8 cellular contexts compared by ENCODE assay signal in the genomic region with DNA sequence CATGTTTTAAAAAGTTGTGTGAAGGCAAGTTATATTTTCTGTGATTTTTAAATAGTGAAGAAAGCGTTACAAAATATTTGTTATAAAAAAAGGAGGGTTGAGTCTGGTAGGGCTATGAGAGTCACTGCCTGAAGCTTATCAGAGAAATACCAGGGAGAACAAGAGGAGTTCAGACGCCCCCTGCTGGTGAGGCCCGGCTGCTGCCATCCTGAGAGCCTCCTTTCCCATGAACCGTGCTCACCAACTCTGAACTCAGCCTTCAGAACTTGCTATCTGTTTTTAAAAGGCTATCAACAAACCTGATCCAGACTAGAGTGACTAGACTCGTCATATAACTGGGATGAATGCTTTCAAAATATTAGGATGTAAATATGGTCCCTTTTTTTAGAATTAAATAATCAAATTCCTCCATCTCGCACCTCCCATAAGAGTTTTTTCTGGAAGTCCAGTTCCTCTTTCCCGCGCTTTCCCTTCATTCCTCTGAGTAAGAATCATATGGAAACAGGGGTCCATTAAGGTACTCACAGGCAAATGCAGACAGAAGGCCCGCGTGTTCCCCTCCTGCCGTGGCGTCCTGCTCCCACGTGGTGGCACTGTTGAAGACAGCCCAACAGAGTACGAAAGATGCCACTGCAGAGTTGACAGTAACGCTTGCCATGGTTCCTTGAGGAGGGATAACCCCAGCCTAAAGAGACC. TPM values are rescaled to one million over a fixed set of nuclear protein-coding genes. Genes with fewer than 3 reads are reported as not detected.
DNase-seq lines count a peak whose midpoint lies in the region; ATAC-seq, FAIRE-seq and TF ChIP-seq lines count a peak whose summit lies in the region.

No MANE protein-coding gene starts in this region.

- intact Hi-C loops in body of pancreas (cut with DNase I): no loop called here

- H3K9me3 ChIP-seq in body of pancreas (no peaks in the 10 kb centered on the region), iPS-18a (ENCODE audit: control insufficient read depth, low read depth, low read length) (no peaks in the 10 kb centered on the region)

- H3K27me3 ChIP-seq in body of pancreas (no peaks in the 10 kb centered on the region), iPS-18a (ENCODE audit: control insufficient read depth, insufficient read depth, low read length) (no peaks in the 10 kb centered on the region)

- ATAC-seq in HG02970 (IDR thresholded peaks at IDR 0.05; ENCODE audit: low FRiP score, unreplicated experiment) (peak; percentile 53), body of pancreas (peak; percentile 81)

- peaks cover 8% of the 10 kb centered on the region for H3K4me1 ChIP-seq in body of pancreas
- H3K4me1 ChIP-seq in iPS-18a (ENCODE audit: control insufficient read depth, low read depth, low read length): peaks cover 34% of the 10 kb centered on the region

- peak; percentile 80 to 91 (median 83) for TF ChIP-seq CTCF in body of pancreas (IDR thresholded peaks at IDR 0.05)

- peak; percentile 75 for FAIRE-seq in TTC549 (lab: Jason Lieb, UNC)

- no peak for TF ChIP-seq POLR2A in body of pancreas (IDR thresholded peaks at IDR 0.05)

- H3K36me3 ChIP-seq in body of pancreas (replicated peaks in 1 of 2; ENCODE audit: insufficient read depth in 1 of 2, low read depth in 2 of 2): no peaks in the 10 kb centered on the region
- H3K36me3 ChIP-seq in iPS-18a (ENCODE audit: control insufficient read depth, low read depth, low read length): no peaks in the 10 kb centered on the region

- WGBS in body of pancreas, 2 donors: 16 to 21% methylated on average over 15 of the region's 15 CpGs

- H3K4me3 ChIP-seq in body of pancreas (no peak overlapping the region), iPS-18a (ENCODE audit: low read length) (peak overlapping the region; percentile 19)

- no peak overlapping the region for H3K9ac ChIP-seq in iPS-18a (ENCODE audit: low read length)

- DNase-seq in SIG-M5 treated with dmso at 0.1 percent for 504 hours (lab: John Stamatoyannopoulos, UW; ENCODE audit: unreplicated experiment): peak; percentile 42
- DNase-seq in SIG-M5 (lab: John Stamatoyannopoulos, UW): no peak
- peak; percentile 79 to 88 for DNase-seq in NCI-H2081 (lab: John Stamatoyannopoulos, UW)
- peak; percentile 80 to 86 (median 82) for DNase-seq in body of pancreas
- DNase-seq in stimulated activated CD4-positive, alpha-beta T cell treated with anti-CD3 and anti-CD28 coated beads, Interleukin-12 subunit alpha, Interleukin-12 subunit beta, amount 100 ng/mL, for 48 hours (ENCODE audit: low read depth in 2 of 3, low spot score in 1 of 3): peak; percentile 48 to 72 (median 58)

- H3K27ac ChIP-seq in body of pancreas (no peak overlapping the region), iPS-18a (ENCODE audit: low read length) (no peak overlapping the region)

RNA-seq across cellular contexts. Expression of a gene that starts 26.2 kb away (rescaled TPM):
- 10 to 100 TPM in 1 of 2 donors, 1 to 10 TPM in 1; 5.3 to 15.8 TPM for total RNA-seq in body of pancreas
